In the genomic region with DNA sequence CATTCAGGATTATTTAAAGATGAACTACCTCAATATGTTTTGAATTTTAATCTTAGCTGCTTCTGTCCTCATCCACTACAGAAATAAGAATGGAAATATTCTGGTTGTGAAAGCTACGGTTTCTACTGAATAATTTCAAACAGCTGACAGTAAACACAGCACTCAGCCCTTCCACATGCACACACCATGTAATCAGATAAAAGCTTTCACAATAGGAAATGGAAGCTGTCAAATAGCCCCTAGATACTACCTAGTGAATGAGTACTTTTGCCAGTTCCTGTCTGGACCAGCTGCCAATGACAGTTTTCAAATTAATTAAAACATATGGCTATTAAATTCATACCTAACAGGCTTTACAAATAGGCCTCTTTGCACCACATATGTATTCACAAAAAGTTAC, we compare ENCODE assay signal across 8 cellular contexts.
DNase-seq lines count a peak whose midpoint lies in the region; ATAC-seq, FAIRE-seq and TF ChIP-seq lines count a peak whose summit lies in the region.

No MANE protein-coding gene starts in this region.

- H2AFZ ChIP-seq in K562 (ENCODE audit: low read depth, low read length): 0 out of 2 replicates have a peak overlapping the region, but pooled peaks have one; percentile 7

- no peak overlapping the region for H3K27ac Mint-ChIP-seq in Calu3 (ENCODE audit: unreplicated experiment)
- no peak overlapping the region for H3K27ac Mint-ChIP-seq in Caco-2 (ENCODE audit: unreplicated experiment)

- TF ChIP-seq CTCF in AG09309 (IDR thresholded peaks at IDR 0.05; ENCODE audit: control insufficient read depth, insufficient read depth, low read depth, low read length, missing control alignments) (no peak), K562 (IDR thresholded peaks at IDR 0.05 in 2 of 3, conservative IDR thresholded peaks at IDR 0.05 in 1 of 3; ENCODE audit: insufficient read depth in 2 of 3, low read depth in 1 of 3, low read length in 3 of 3) (no peak), Calu3 (IDR thresholded peaks at IDR 0.05; ENCODE audit: unreplicated experiment) (no peak), Caco-2 (IDR thresholded peaks at IDR 0.05; ENCODE audit: insufficient read depth in 1 of 2, low read depth in 1 of 2, low read length in 1 of 2, severe bottlenecking in 1 of 2, unreplicated experiment in 1 of 2) (no peak)

- H3K27me3 ChIP-seq in K562 (ENCODE audit: control insufficient read depth in 2 of 2, insufficient read depth in 2 of 2, low read length in 2 of 2) (no peaks in the 10 kb centered on the region), Caco-2 (replicated peaks; ENCODE audit: control insufficient read depth, insufficient read depth, low read length) (no peaks in the 10 kb centered on the region)

- H3K27me3 Mint-ChIP-seq in Calu3 (ENCODE audit: unreplicated experiment) (no peaks in the 10 kb centered on the region), Caco-2 (ENCODE audit: insufficient read depth, unreplicated experiment) (peaks cover 12% of the 10 kb centered on the region)

- H3K4me3 Mint-ChIP-seq in Calu3 (ENCODE audit: low read depth, unreplicated experiment): no peak overlapping the region
- no peak overlapping the region for H3K4me3 Mint-ChIP-seq in Caco-2 (ENCODE audit: unreplicated experiment)

- H4K20me1 ChIP-seq in K562 (replicated peaks; ENCODE audit: control insufficient read depth, insufficient read depth, low read length): no peaks in the 10 kb centered on the region

- POLR2A ChIA-PET in K562 (lab: Yijun Ruan, JAX) (interaction anchor here (0.9 kb wide), 2 partner anchors 9 to 16 kb away, joined by 3 read pairs; no protein-coding TSS in a partner anchor), Caco-2 (lab: Charles Lee) (no interaction called here)

- H3K36me3 ChIP-seq in K562 (ENCODE audit: control insufficient read depth, insufficient read depth, low read length) (no peaks in the 10 kb centered on the region), Caco-2 (ENCODE audit: control insufficient read depth, insufficient read depth, low read length) (no peaks in the 10 kb centered on the region)

- TF ChIP-seq POLR2A in K562 (conservative IDR thresholded peaks at IDR 0.05): no peak

- no peaks in the 10 kb centered on the region for H3K9me1 ChIP-seq in K562 (ENCODE audit: control insufficient read depth, insufficient read depth, low read length)

- intact Hi-C loops in K562 (cut with micrococcal nuclease) (no loop called here), Calu3 (cut with micrococcal nuclease; ENCODE audit: unreplicated experiment) (no loop called here), Caco-2 (cut with micrococcal nuclease; ENCODE audit: unreplicated experiment) (no loop called here)

- WGBS in K562 (ENCODE audit: insufficient coverage, low coverage, missing lambda C conversion rate): 0% methylated on average over 1 of the region's 1 CpG

- no peaks in the 10 kb centered on the region for H3K9me3 Mint-ChIP-seq in Calu3 (ENCODE audit: low read depth, unreplicated experiment)
- no peaks in the 10 kb centered on the region for H3K9me3 Mint-ChIP-seq in Caco-2 (ENCODE audit: unreplicated experiment)

- H3K4me1 Mint-ChIP-seq in Calu3 (ENCODE audit: low read depth, unreplicated experiment): no peaks in the 10 kb centered on the region
- no peaks in the 10 kb centered on the region for H3K4me1 Mint-ChIP-seq in Caco-2 (ENCODE audit: low read depth, unreplicated experiment)

- H3K9me3 ChIP-seq in K562 (replicated peaks; ENCODE audit: control insufficient read depth, insufficient read depth, low read depth, low read length): no peaks in the 10 kb centered on the region
- H3K9me3 ChIP-seq in Caco-2: no peaks in the 10 kb centered on the region

- H3K4me3 ChIP-seq in AG09309 (ENCODE audit: control insufficient read depth, low read depth, low read length): no peak overlapping the region
- H3K4me3 ChIP-seq in K562: no peak overlapping the region
- no peak overlapping the region for H3K4me3 ChIP-seq in Caco-2 (ENCODE audit: low read depth, low read length)

- H3K79me2 ChIP-seq in K562 (ENCODE audit: control insufficient read depth, insufficient read depth, low read length): no peaks in the 10 kb centered on the region

- BruUV-seq in K562 (replicated peaks; lab: Mats Ljungman, UMichigan) (no TSS peak), Calu3 (replicated peaks; lab: Mats Ljungman, UMichigan) (no TSS peak), Caco-2 (replicated peaks; lab: Mats Ljungman, UMichigan) (no TSS peak)

- H3K9ac ChIP-seq in K562 (ENCODE audit: insufficient read depth in 1 of 2, low read depth in 2 of 2, low read length in 2 of 2): no peak overlapping the region

- ATAC-seq in GM19351 (IDR thresholded peaks at IDR 0.05; ENCODE audit: unreplicated experiment) (peak; percentile 67), K562 (peak; percentile 97), GM18498 (IDR thresholded peaks at IDR 0.05; ENCODE audit: unreplicated experiment) (no peak)

- no peak for TF ChIP-seq EP300 in K562 (IDR thresholded peaks at IDR 0.05; ENCODE audit: low read length)

- H3K27ac ChIP-seq in K562 (ENCODE audit: extremely low read depth, low read depth, low read length): no peak overlapping the region

- DNase-seq in AG09309 (ENCODE audit: low read depth) (peak; percentile 14), NCI-H1436 treated with DMSO at 0.1 percent for 48 hours (lab: John Stamatoyannopoulos, UW) (peak; percentile 21), K562 (ENCODE audit: extremely low read depth in 1 of 4, low spot score in 3 of 4) (peak in 2 of 4 experiments; percentile 29 to 30), Calu3 (no peak), HTR-8/SVneo (ENCODE audit: insufficient read length, low spot score) (no peak), Caco-2 (no peak)

- peak; percentile 19 for FAIRE-seq in K562 (lab: Jason Lieb, UNC)
- FAIRE-seq in HTR-8/SVneo (lab: Jason Lieb, UNC): no peak

- H3K4me1 ChIP-seq in K562 (replicated peaks in 1 of 2; ENCODE audit: control insufficient read depth in 2 of 2, insufficient read depth in 2 of 2, low read length in 2 of 2) (peaks cover 0 to 5% of the 10 kb centered on the region in 2 experiments; a peak in 1 of 5 replicates), Caco-2 (no peaks in the 10 kb centered on the region)

- no peak for TF ChIP-seq RAD21 in K562 (CRISPR knock-in tag; conservative IDR thresholded peaks at IDR 0.05 in 1 of 2, IDR thresholded peaks at IDR 0.05 in 1 of 2)

- in situ Hi-C loops in K562 (cut with MboI): no loop called here

- H3K4me2 ChIP-seq in K562 (ENCODE audit: insufficient read depth, low read length): no peak overlapping the region

- CTCF ChIA-PET in K562 (lab: Yijun Ruan, JAX; ENCODE audit: low intra/inter-chr PET ratio): no interaction called here
- CTCF ChIA-PET in Calu3 (lab: Charles Lee): no interaction called here
- CTCF ChIA-PET in Caco-2 (lab: Charles Lee): no interaction called here

- H3K36me3 Mint-ChIP-seq in Calu3 (ENCODE audit: insufficient read depth, unreplicated experiment) (no peaks in the 10 kb centered on the region), Caco-2 (ENCODE audit: insufficient read depth, unreplicated experiment) (no peaks in the 10 kb centered on the region)

TF ChIP-seq in K562, 482 proteins besides CTCF, POLR2A, EP300 and RAD21 (continues in another document):
- TF ChIP-seq NBN (IDR thresholded peaks at IDR 0.05; ENCODE audit: low read depth) (no peak), NRF1 (conservative IDR thresholded peaks at IDR 0.05 in 1 of 2, IDR thresholded peaks at IDR 0.05 in 1 of 2) (no peak), PML (IDR thresholded peaks at IDR 0.05; ENCODE audit: low read length) (no peak), PRMT5 (CRISPR knock-in tag; IDR thresholded peaks at IDR 0.05) (no peak), KAT2B (IDR thresholded peaks at IDR 0.05; ENCODE audit: low read depth, low read length) (no peak), FOS (IDR thresholded peaks at IDR 0.05; ENCODE audit: extremely low read depth, insufficient read length) (no peak), RFX7 (CRISPR knock-in tag; IDR thresholded peaks at IDR 0.05) (no peak), SMAD4 (CRISPR knock-in tag; conservative IDR thresholded peaks at IDR 0.05) (no peak), TARDBP (IDR thresholded peaks at IDR 0.05) (no peak), ETV6 (IDR thresholded peaks at IDR 0.05; ENCODE audit: borderline replicate concordance in 1 of 2, low read depth in 2 of 2, low read length in 1 of 2) (0 out of 4 replicates have a peak, but pooled peaks of 1 of the 2 experiments have one; percentile 22), ETV6 (CRISPR knock-in tag; IDR thresholded peaks at IDR 0.05; ENCODE audit: borderline replicate concordance) (no peak), ZNF311 (CRISPR knock-in tag; IDR thresholded peaks at IDR 0.05) (no peak), FOXM1 (IDR thresholded peaks at IDR 0.05; ENCODE audit: low read depth) (no peak), FOXM1 (CRISPR knock-in tag; IDR thresholded peaks at IDR 0.05; ENCODE audit: low read depth) (no peak), FOXK2 (conservative IDR thresholded peaks at IDR 0.05 in 1 of 2, IDR thresholded peaks at IDR 0.05 in 1 of 2; ENCODE audit: low read depth in 2 of 2) (peak; percentile 67 to 79)
- TF ChIP-seq, protein P1, sequence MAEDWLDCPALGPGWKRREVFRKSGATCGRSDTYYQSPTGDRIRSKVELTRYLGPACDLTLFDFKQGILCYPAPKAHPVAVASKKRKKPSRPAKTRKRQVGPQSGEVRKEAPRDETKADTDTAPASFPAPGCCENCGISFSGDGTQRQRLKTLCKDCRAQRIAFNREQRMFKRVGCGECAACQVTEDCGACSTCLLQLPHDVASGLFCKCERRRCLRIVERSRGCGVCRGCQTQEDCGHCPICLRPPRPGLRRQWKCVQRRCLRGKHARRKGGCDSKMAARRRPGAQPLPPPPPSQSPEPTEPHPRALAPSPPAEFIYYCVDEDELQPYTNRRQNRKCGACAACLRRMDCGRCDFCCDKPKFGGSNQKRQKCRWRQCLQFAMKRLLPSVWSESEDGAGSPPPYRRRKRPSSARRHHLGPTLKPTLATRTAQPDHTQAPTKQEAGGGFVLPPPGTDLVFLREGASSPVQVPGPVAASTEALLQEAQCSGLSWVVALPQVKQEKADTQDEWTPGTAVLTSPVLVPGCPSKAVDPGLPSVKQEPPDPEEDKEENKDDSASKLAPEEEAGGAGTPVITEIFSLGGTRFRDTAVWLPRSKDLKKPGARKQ (CRISPR knock-in tag; IDR thresholded peaks at IDR 0.05): no peak
- TF ChIP-seq, protein P2, sequence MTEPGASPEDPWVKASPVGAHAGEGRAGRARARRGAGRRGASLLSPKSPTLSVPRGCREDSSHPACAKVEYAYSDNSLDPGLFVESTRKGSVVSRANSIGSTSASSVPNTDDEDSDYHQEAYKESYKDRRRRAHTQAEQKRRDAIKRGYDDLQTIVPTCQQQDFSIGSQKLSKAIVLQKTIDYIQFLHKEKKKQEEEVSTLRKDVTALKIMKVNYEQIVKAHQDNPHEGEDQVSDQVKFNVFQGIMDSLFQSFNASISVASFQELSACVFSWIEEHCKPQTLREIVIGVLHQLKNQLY (CRISPR knock-in tag; conservative IDR thresholded peaks at IDR 0.05): no peak

Comparison
In these comparisons a context has a peak if more than half of its experiments do, and no peak if none do; other contexts are left out.
1. DNase-seq: peak in AG09309 (single experiment) and NCI-H1436 treated with DMSO at 0.1 percent for 48 hours (single experiment); none in Calu3 (single experiment), HTR-8/SVneo (single experiment) and Caco-2 (0 of 2).